Comparison of ENCODE assay signal across 23 cellular contexts in the genomic region with DNA sequence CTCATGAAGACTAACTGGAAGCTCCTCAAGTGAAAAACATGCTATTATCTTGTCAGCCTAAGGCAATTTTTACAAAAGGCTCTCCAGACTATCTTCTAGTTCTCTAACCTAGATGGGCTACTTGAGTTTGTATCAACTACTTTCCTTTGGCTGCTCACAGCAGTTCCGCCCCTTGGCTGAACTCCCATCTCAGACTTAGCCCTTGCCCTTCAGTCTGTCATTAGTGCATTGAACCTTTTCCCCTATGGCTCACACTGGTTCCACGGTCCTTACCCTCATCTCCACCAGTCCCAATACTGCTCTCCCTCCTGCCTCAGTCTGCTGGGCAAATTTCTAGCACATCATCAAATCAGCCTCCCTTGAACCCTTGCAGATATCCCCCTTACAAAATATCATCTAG.
DNase-seq lines count a peak whose midpoint lies in the region; ATAC-seq, FAIRE-seq and TF ChIP-seq lines count a peak whose summit lies in the region.
"Had no signal": no experiment of that assay in that cellular context is flagged by ENCODE, and none has a peak within 500 bp of the region (broad histone marks: within the 10 kb centered on the region; RNA-seq: fewer than 3 reads in every experiment).

No MANE protein-coding gene starts in this region.

- TF ChIP-seq POLR2A in HepG2 (IDR thresholded peaks at IDR 0.05; ENCODE audit: insufficient read depth in 1 of 2, low read depth in 2 of 2, low read length in 2 of 2) (no peak), thyroid gland (IDR thresholded peaks at IDR 0.05) (no peak), ovary (IDR thresholded peaks at IDR 0.05) (no peak)

- in situ Hi-C loops in HepG2 (cut with HindIII; ENCODE audit: extremely low pct_ligation_motif_present, low pct_unique_long_range_greater_than_20kb) = no loop called here

- H3K4me1 ChIP-seq in liver (ENCODE audit: control insufficient read depth in 4 of 4, insufficient read depth in 4 of 4, low read length in 3 of 4) (no peaks in the 10 kb centered on the region), HepG2 (ENCODE audit: insufficient read depth, low read length) (no peaks in the 10 kb centered on the region), thyroid gland (no peaks in the 10 kb centered on the region), ovary (ENCODE audit: insufficient read depth) (no peaks in the 10 kb centered on the region)
- H3K4me1 ChIP-seq: BLaER1, Caco-2 had no signal

- BruUV-seq in HepG2 (replicated peaks; lab: Mats Ljungman, UMichigan) = no TSS peak

- no peak for ATAC-seq in HepG2
- peak; percentile 51 for ATAC-seq in left lobe of liver
- ATAC-seq: CD8-positive, alpha-beta T cell had no signal

- POLR2A ChIA-PET in HepG2 (lab: Yijun Ruan, JAX) = no interaction called here

- H4K20me1 ChIP-seq in HepG2 (ENCODE audit: insufficient read depth, low read length) = no peaks in the 10 kb centered on the region
- H4K20me1 ChIP-seq: BLaER1 had no signal

- H3K36me3 ChIP-seq in liver (ENCODE audit: control insufficient read depth in 4 of 4, insufficient read depth in 3 of 4, low read depth in 1 of 4, low read length in 3 of 4) (no peaks in the 10 kb centered on the region), HepG2 (replicated peaks in 1 of 2; ENCODE audit: control insufficient read depth in 1 of 2, insufficient read depth in 2 of 2, low read length in 2 of 2) (no peaks in the 10 kb centered on the region), thyroid gland (no peaks in the 10 kb centered on the region), ovary (no peaks in the 10 kb centered on the region)
- H3K36me3 ChIP-seq: BLaER1 had no signal

- no peak overlapping the region for H3K4me3 ChIP-seq in liver (ENCODE audit: low read depth in 1 of 3, low read length in 3 of 3)
- no peak overlapping the region for H3K4me3 ChIP-seq in HepG2 (replicated peaks in 1 of 3; ENCODE audit: insufficient read depth in 1 of 3, low read depth in 2 of 3, low read length in 3 of 3)
- no peak overlapping the region for H3K4me3 ChIP-seq in thyroid gland (replicated peaks in 1 of 3)
- H3K4me3 ChIP-seq in ovary = no peak overlapping the region
- H3K4me3 ChIP-seq: BLaER1 had no signal

- no peak for FAIRE-seq in HepG2 (lab: Jason Lieb, UNC)
- FAIRE-seq: A204.1, D721Med, GM12891, GM18507, H54 had no signal

- H3K27ac ChIP-seq in liver (ENCODE audit: low read depth in 1 of 2, low read length in 2 of 2) (no peak overlapping the region), HepG2 (ENCODE audit: extremely low read length, insufficient read depth, low read length) (no peak overlapping the region), thyroid gland (no peak overlapping the region), ovary (no peak overlapping the region)
- H3K27ac ChIP-seq: 22Rv1, BLaER1, C4-2B had no signal

- DNase-seq in HepG2 (ENCODE audit: low spot score) (no peak), left lobe of liver (ENCODE audit: low spot score) (no peak), thyroid gland (peak; percentile 14 to 34), ovary (no peak), NCI-H82 treated with DMSO at 0.1 percent for 48 hours (lab: John Stamatoyannopoulos, UW; ENCODE audit: unreplicated experiment) (no peak)
- DNase-seq: Caco-2; CD4-positive, CD25-positive, alpha-beta regulatory T cell; CD8-positive, alpha-beta T cell; DMS 273 treated with DMSO at 0.1 percent for 48 hours; DMS79; EL; GF-D8; GOT3; HCEC 1CT had no signal

- H3K27me3 ChIP-seq in liver (ENCODE audit: control insufficient read depth in 4 of 4, insufficient read depth in 4 of 4, low read length in 3 of 4) (no peaks in the 10 kb centered on the region), HepG2 (ENCODE audit: control insufficient read depth in 1 of 2, insufficient read depth in 2 of 2, low read length in 2 of 2) (no peaks in the 10 kb centered on the region), thyroid gland (no peaks in the 10 kb centered on the region), ovary (no peaks in the 10 kb centered on the region)

- H3K79me2 ChIP-seq in HepG2 (ENCODE audit: insufficient read depth, low read length) = no peaks in the 10 kb centered on the region

- H3K4me2 ChIP-seq in HepG2 (ENCODE audit: low read depth, low read length) = no peak overlapping the region
- H3K4me2 ChIP-seq: BLaER1 had no signal

- TF ChIP-seq RAD21 in liver (IDR thresholded peaks at IDR 0.05) (no peak), HepG2 (CRISPR knock-in tag; IDR thresholded peaks at IDR 0.05) (no peak)

- CTCF ChIA-PET in HepG2 (lab: Yijun Ruan, JAX; ENCODE audit: low intra/inter-chr PET ratio, low total read pairs) = no interaction called here

- no peak overlapping the region for H3K9ac ChIP-seq in liver (ENCODE audit: low read depth in 1 of 2, low read length in 2 of 2)
- H3K9ac ChIP-seq in HepG2 (ENCODE audit: insufficient read depth, low read depth, low read length) = no peak overlapping the region
- H3K9ac ChIP-seq: BLaER1 had no signal

- no peak overlapping the region for H2AFZ ChIP-seq in HepG2 (ENCODE audit: low read length)

- TF ChIP-seq EP300 in HepG2 (IDR thresholded peaks at IDR 0.05; ENCODE audit: low read depth in 2 of 2, low read length in 2 of 2) = no peak
- no peak for TF ChIP-seq EP300 in HepG2 (CRISPR knock-in tag; IDR thresholded peaks at IDR 0.05; ENCODE audit: borderline replicate concordance)
- TF ChIP-seq EP300 in ovary (IDR thresholded peaks at IDR 0.05) = no peak

- TF ChIP-seq CTCF in liver (IDR thresholded peaks at IDR 0.05; ENCODE audit: low read depth, low read length, missing input control) (no peak), HepG2 (CRISPR knock-in tag; IDR thresholded peaks at IDR 0.05) (no peak), thyroid gland (IDR thresholded peaks at IDR 0.05) (no peak), ovary (IDR thresholded peaks at IDR 0.05) (no peak)

- WGBS in liver = 49% methylated on average over 2 of the region's 2 CpGs
- 50% methylated on average over 2 of the region's 2 CpGs for WGBS in HepG2 (ENCODE audit: low lambda C conversion rate)
- 43 to 52% methylated on average over 2 of the region's 2 CpGs for WGBS in thyroid gland, 2 donors
- 69 to 78% (median 74%) methylated on average over 2 of the region's 2 CpGs for WGBS in ovary, 3 donors

- intact Hi-C loops in HepG2 (cut with micrococcal nuclease; ENCODE audit: unreplicated experiment) (no loop called here), thyroid gland (cut with DNase I) (no loop called here), ovary (cut with DNase I) (no loop called here)

- no peaks in the 10 kb centered on the region for H3K9me3 ChIP-seq in liver (ENCODE audit: control insufficient read depth in 4 of 4, low read length in 3 of 4)
- no peaks in the 10 kb centered on the region for H3K9me3 ChIP-seq in HepG2 (ENCODE audit: low read length)
- no peaks in the 10 kb centered on the region for H3K9me3 ChIP-seq in thyroid gland
- no peaks in the 10 kb centered on the region for H3K9me3 ChIP-seq in ovary
- H3K9me3 ChIP-seq: Caco-2 had no signal

TF ChIP-seq in liver, 16 proteins besides CTCF, POLR2A, EP300 and RAD21 (continues in another document):
- TF ChIP-seq NR2F2 (IDR thresholded peaks at IDR 0.05) (no peak), FOXA1 (IDR thresholded peaks at IDR 0.05) (no peak)
- TF ChIP-seq, protein P1, sequence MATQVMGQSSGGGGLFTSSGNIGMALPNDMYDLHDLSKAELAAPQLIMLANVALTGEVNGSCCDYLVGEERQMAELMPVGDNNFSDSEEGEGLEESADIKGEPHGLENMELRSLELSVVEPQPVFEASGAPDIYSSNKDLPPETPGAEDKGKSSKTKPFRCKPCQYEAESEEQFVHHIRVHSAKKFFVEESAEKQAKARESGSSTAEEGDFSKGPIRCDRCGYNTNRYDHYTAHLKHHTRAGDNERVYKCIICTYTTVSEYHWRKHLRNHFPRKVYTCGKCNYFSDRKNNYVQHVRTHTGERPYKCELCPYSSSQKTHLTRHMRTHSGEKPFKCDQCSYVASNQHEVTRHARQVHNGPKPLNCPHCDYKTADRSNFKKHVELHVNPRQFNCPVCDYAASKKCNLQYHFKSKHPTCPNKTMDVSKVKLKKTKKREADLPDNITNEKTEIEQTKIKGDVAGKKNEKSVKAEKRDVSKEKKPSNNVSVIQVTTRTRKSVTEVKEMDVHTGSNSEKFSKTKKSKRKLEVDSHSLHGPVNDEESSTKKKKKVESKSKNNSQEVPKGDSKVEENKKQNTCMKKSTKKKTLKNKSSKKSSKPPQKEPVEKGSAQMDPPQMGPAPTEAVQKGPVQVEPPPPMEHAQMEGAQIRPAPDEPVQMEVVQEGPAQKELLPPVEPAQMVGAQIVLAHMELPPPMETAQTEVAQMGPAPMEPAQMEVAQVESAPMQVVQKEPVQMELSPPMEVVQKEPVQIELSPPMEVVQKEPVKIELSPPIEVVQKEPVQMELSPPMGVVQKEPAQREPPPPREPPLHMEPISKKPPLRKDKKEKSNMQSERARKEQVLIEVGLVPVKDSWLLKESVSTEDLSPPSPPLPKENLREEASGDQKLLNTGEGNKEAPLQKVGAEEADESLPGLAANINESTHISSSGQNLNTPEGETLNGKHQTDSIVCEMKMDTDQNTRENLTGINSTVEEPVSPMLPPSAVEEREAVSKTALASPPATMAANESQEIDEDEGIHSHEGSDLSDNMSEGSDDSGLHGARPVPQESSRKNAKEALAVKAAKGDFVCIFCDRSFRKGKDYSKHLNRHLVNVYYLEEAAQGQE (IDR thresholded peaks at IDR 0.05) = no peak

TF ChIP-seq in HepG2, 621 proteins besides CTCF, POLR2A, EP300 and RAD21 (continues in another document):
- TF ChIP-seq ZSCAN25 (CRISPR knock-in tag; IDR thresholded peaks at IDR 0.05) (no peak), SPEN (CRISPR knock-in tag; IDR thresholded peaks at IDR 0.05; ENCODE audit: low read depth) (no peak), FOXO1 (CRISPR knock-in tag; IDR thresholded peaks at IDR 0.05) (no peak)
- TF ChIP-seq, protein P2, sequence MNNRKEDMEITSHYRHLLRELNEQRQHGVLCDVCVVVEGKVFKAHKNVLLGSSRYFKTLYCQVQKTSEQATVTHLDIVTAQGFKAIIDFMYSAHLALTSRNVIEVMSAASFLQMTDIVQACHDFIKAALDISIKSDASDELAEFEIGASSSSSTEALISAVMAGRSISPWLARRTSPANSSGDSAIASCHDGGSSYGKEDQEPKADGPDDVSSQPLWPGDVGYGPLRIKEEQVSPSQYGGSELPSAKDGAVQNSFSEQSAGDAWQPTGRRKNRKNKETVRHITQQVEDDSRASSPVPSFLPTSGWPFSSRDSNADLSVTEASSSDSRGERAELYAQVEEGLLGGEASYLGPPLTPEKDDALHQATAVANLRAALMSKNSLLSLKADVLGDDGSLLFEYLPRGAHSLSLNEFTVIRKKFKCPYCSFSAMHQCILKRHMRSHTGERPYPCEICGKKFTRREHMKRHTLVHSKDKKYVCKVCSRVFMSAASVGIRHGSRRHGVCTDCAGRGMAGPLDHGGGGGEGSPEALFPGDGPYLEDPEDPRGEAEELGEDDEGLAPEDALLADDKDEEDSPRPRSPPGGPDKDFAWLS (CRISPR knock-in tag; IDR thresholded peaks at IDR 0.05; ENCODE audit: borderline replicate concordance) = no peak

Comparison
In these comparisons a context has a peak if more than half of its experiments do, and no peak if none do; other contexts are left out.
1. DNase-seq: peak in thyroid gland (2 of 2); none in HepG2 (single experiment), left lobe of liver (single experiment), ovary (0 of 5) and NCI-H82 treated with DMSO at 0.1 percent for 48 hours (single experiment).